ENCODE assay signal across 8 cellular contexts in the genomic region with DNA sequence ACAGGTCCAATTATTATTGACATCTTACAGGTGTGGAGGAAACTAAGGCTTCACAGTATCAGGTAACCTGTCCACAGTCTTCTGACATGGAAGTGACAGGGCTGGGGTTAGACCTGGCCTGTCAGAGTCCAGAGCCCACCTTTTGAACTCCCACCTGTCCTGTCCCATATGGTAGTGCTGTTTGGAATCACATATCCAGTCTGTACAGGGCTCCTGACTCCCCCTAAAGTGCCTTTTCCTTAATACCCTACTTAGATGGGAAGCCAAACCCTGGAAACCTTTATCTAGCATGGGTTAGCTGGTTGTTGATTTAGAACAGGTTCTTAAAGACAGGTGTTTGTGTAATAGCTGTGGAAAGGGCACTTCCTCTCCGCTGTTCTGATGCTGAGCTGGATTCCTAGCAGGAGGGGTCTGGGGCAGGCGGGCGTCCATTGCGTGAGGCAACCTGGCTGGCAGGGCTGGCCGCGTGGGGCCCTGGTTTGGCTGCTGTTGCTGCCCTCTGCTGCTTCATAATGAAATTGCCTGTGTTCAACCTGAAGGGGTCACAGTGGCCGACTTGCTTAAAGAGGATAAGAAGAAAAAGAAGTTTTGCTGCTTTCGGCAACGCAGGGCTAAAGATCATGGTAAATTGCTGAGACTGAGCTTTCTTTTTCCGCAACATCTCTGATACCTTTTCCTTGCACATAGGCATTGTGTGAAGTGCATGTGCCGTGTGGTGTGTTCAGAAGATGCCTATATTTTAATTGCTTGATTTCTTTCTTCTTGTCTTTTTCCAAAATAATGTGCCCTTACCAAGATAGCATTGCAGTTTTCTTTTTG.
DNase-seq lines count a peak whose midpoint lies in the region; ATAC-seq and TF ChIP-seq lines count a peak whose summit lies in the region.

No MANE protein-coding gene starts in this region.

- TF ChIP-seq CTCF in GM06990 (IDR thresholded peaks at IDR 0.05; ENCODE audit: insufficient read depth, low read length, poor library complexity, severe bottlenecking) (peak; percentile 82), coronary artery (IDR thresholded peaks at IDR 0.05) (peak; percentile 63), left lung (IDR thresholded peaks at IDR 0.05) (peak; percentile 63 to 73)

- intact Hi-C loops in left lung (cut with DNase I), result loop anchor here in 1 of 2 donors (10.0 kb wide), 1 partner anchor 335 kb away; no protein-coding TSS in a partner anchor

- peaks cover 15 to 47% of the 10 kb centered on the region in 2 donors for H3K4me1 ChIP-seq in left lung

- no peaks in the 10 kb centered on the region for H3K9me3 ChIP-seq in left lung

- H3K36me3 ChIP-seq in GM06990 (ENCODE audit: control insufficient read depth, insufficient read depth, low read length) (no peaks in the 10 kb centered on the region), left lung (no peaks in the 10 kb centered on the region)

- peak; percentile 58 for DNase-seq in GM06990 (ENCODE audit: extremely low read depth, insufficient read length)
- DNase-seq in NCI-H345 (lab: John Stamatoyannopoulos, UW), result peak; percentile 44
- peak; percentile 43 to 48 for DNase-seq in activated CD4-positive, alpha-beta T cell treated with anti-CD3 and anti-CD28 coated beads for 4 hours
- DNase-seq in coronary artery (ENCODE audit: low spot score), result peak; percentile 70
- peak; percentile 71 to 90 for DNase-seq in left lung
- DNase-seq in stimulated activated CD4-positive, alpha-beta T cell treated with anti-CD3 and anti-CD28 coated beads, Interleukin-4, amount 100 ng/mL, for 4 hours, result peak; percentile 28 to 53
- DNase-seq in GF-D8 (lab: John Stamatoyannopoulos, UW), result no peak

- no peak overlapping the region for H3K4me3 ChIP-seq in GM06990 (replicated peaks; ENCODE audit: low read depth, low read length)
- H3K4me3 ChIP-seq in coronary artery, result no peak overlapping the region
- H3K4me3 ChIP-seq in left lung, result no peak overlapping the region

- no peak overlapping the region for H3K27ac ChIP-seq in coronary artery
- H3K27ac ChIP-seq in left lung, result peak overlapping the region in 1 of 2 donors; percentile 37

- no peaks in the 10 kb centered on the region for H3K27me3 ChIP-seq in GM06990 (replicated peaks; ENCODE audit: control insufficient read depth, insufficient read depth, low read length)
- no peaks in the 10 kb centered on the region for H3K27me3 ChIP-seq in left lung

- ATAC-seq in HG02610 (IDR thresholded peaks at IDR 0.05; ENCODE audit: unreplicated experiment) (peak; percentile 58), left lung (peak; percentile 80)
